ENCODE assay signal across 8 cellular contexts in genomic region chr7:99375070-99375807, GRCh38. TPM values are rescaled to one million over a fixed set of nuclear protein-coding genes. Genes with fewer than 3 reads are reported as not detected.
A peak's percentile ranks its signal among the peaks of the same experiment; 100 is the strongest.
DNase-seq lines count a peak whose midpoint lies in the region; ATAC-seq and TF ChIP-seq lines count a peak whose summit lies in the region.

No MANE protein-coding gene starts in this region.

- ATAC-seq in GM18517 (IDR thresholded peaks at IDR 0.05; ENCODE audit: unreplicated experiment) (peak; percentile 32), HG03039 (IDR thresholded peaks at IDR 0.05; ENCODE audit: unreplicated experiment) (peak; percentile 41), mucosa of descending colon (peak; percentile 76)
- peak; percentile 45 to 51 for ATAC-seq in stimulated activated naive B cell treated with anti-CD40 and anti-IgM and Interleukin-4, amounts not matched to agents 10 μg/mL and 1 μg/mL and 100 μg/mL, for 72 hours (replicated peaks)

- no peaks in the 10 kb centered on the region for H3K9me3 ChIP-seq in mucosa of descending colon

- H3K27me3 Mint-ChIP-seq in stimulated activated naive B cell treated with anti-CD40 and anti-IgM and Interleukin-4, amounts not matched to agents 10 μg/mL and 1 μg/mL and 100 μg/mL, for 72 hours: no peaks in the 10 kb centered on the region

- DNase-seq in AG04449 (ENCODE audit: low read depth, low spot score) (no peak), NOMO-1 treated with dmso at 0.1 percent for 144 hours (lab: John Stamatoyannopoulos, UW; ENCODE audit: unreplicated experiment) (peak; percentile 87), activated T-cell treated with anti-CD3 and anti-CD28 coated beads for 24 hours (ENCODE audit: low read depth) (peak; percentile 57), epithelial cell of proximal tubule (ENCODE audit: low read depth) (no peak), mucosa of descending colon (peak; percentile 86 to 92 (median 92))
- DNase-seq in stimulated activated naive B cell treated with anti-CD40 and anti-IgM and Interleukin-4, amounts not matched to agents 10 μg/mL and 1 μg/mL and 100 μg/mL, for 72 hours: peak; percentile 64

- peaks cover 17 to 47% of the 10 kb centered on the region in 2 donors for H3K4me1 Mint-ChIP-seq in stimulated activated naive B cell treated with anti-CD40 and anti-IgM and Interleukin-4, amounts not matched to agents 10 μg/mL and 1 μg/mL and 100 μg/mL, for 72 hours

- peak overlapping the region; percentile 84 for H3K4me3 Mint-ChIP-seq in stimulated activated naive B cell treated with anti-CD40 and anti-IgM and Interleukin-4, amounts not matched to agents 10 μg/mL and 1 μg/mL and 100 μg/mL, for 72 hours

- intact Hi-C loops in mucosa of descending colon (cut with DNase I, micrococcal nuclease): no loop called here

- peak overlapping the region; percentile 68 for H3K4me3 ChIP-seq in AG04449 (ENCODE audit: low read depth, low read length)
- H3K4me3 ChIP-seq in epithelial cell of proximal tubule (ENCODE audit: low read depth, low read length): peak overlapping the region; percentile 84
- peak overlapping the region; percentile 67 for H3K4me3 ChIP-seq in mucosa of descending colon

- CTCF ChIA-PET in AG04449 (lab: Yijun Ruan, JAX): no interaction called here

- no peaks in the 10 kb centered on the region for H3K36me3 ChIP-seq in mucosa of descending colon (ENCODE audit: low read depth)

- POLR2A ChIA-PET in AG04449 (lab: Yijun Ruan, JAX): interaction anchor here (0.6 to 1.5 kb wide), 4 partner anchors 12 to 45 kb away, joined by 4 to 6 read pairs (median 4); partner anchors contain the start of genes BUD31 and PDAP1

- TF ChIP-seq CTCF in AG04449 (IDR thresholded peaks at IDR 0.05; ENCODE audit: insufficient read depth, low read length, missing control alignments): no peak
- TF ChIP-seq CTCF in epithelial cell of proximal tubule (conservative IDR thresholded peaks at IDR 0.05; ENCODE audit: low read depth, low read length): no peak
- TF ChIP-seq CTCF in mucosa of descending colon (IDR thresholded peaks at IDR 0.05): no peak

- H3K36me3 Mint-ChIP-seq in stimulated activated naive B cell treated with anti-CD40 and anti-IgM and Interleukin-4, amounts not matched to agents 10 μg/mL and 1 μg/mL and 100 μg/mL, for 72 hours: peaks cover 25 to 28% of the 10 kb centered on the region in 2 donors

- peaks cover 31% of the 10 kb centered on the region for H3K4me1 ChIP-seq in mucosa of descending colon (ENCODE audit: low read depth)

- no peaks in the 10 kb centered on the region for H3K9me3 Mint-ChIP-seq in stimulated activated naive B cell treated with anti-CD40 and anti-IgM and Interleukin-4, amounts not matched to agents 10 μg/mL and 1 μg/mL and 100 μg/mL, for 72 hours

- H3K27ac Mint-ChIP-seq in stimulated activated naive B cell treated with anti-CD40 and anti-IgM and Interleukin-4, amounts not matched to agents 10 μg/mL and 1 μg/mL and 100 μg/mL, for 72 hours: peak overlapping the region; percentile 91

RNA-seq across cellular contexts. Expression of gene ARPC1B, which starts 0.7 kb away (rescaled TPM):
- total RNA-seq in epithelial cell of proximal tubule (378 and 509 TPM in 2 replicates), mucosa of descending colon (100 to 1,000 TPM; 107 to 153 (median 119) TPM)

RNA-seq across cellular contexts. Expression of gene PDAP1, which starts 33.2 kb away (rescaled TPM):
- 123 and 159 TPM in 2 replicates for total RNA-seq in epithelial cell of proximal tubule
- 10 to 100 TPM; 72.8 to 90.9 (median 90.7) TPM for total RNA-seq in mucosa of descending colon

RNA-seq across cellular contexts. Expression of gene BUD31, which starts 33.5 kb away (rescaled TPM):
- total RNA-seq in epithelial cell of proximal tubule (134 and 136 TPM in 2 replicates), mucosa of descending colon (10 to 100 TPM; 67.3 to 79.5 (median 76.7) TPM)

RNA-seq across cellular contexts. Expression of gene ARPC1A, which starts 49.5 kb away (rescaled TPM):
- total RNA-seq in epithelial cell of proximal tubule (198 and 233 TPM in 2 replicates), mucosa of descending colon (100 to 1,000 TPM; 142 to 158 (median 157) TPM)

Comparison
In these comparisons a context has a peak if more than half of its experiments do, and no peak if none do; other contexts are left out.
1. DNase-seq: peak in NOMO-1 treated with dmso at 0.1 percent for 144 hours (single experiment), activated T-cell treated with anti-CD3 and anti-CD28 coated beads for 24 hours (single experiment), mucosa of descending colon (3 of 3) and stimulated activated naive B cell treated with anti-CD40 and anti-IgM and Interleukin-4, amounts not matched to agents 10 μg/mL and 1 μg/mL and 100 μg/mL, for 72 hours (single experiment); none in AG04449 (single experiment) and epithelial cell of proximal tubule (single experiment).
2. Peak in every context shown above with its lines, with median percentiles within 50 percentile points of each other: H3K4me3 ChIP-seq and ATAC-seq.